Comparison of ENCODE assay signal across 1 cellular context in the genomic region with DNA sequence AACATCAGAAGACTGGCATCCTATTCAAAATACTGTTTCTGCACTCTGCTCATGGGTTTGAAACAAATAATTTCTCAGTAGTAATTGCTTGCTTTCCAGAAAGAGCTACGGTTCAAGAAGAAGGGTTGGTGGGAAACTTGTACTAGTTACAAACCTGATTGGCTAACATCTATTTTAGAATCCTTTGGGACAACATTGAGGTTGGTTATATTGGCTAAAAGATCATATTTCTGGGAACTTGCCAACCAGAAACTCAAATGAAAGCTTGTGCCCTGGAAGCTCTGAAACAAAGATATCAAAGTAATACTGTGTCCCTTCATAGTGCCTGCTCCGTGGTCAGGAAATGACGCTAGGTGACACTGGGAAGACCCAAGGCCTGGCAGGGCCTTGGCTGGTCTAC.
TF ChIP-seq lines count a peak whose summit lies in the region.

No MANE protein-coding gene starts in this region.

TF ChIP-seq in WTC11, 78 proteins besides CTCF, POLR2A, EP300 and RAD21 (continued from another document):
- TF ChIP-seq ARID4B (CRISPR knock-in tag; IDR thresholded peaks at IDR 0.05; ENCODE audit: borderline replicate concordance) (no peak), FOXK1 (CRISPR knock-in tag; IDR thresholded peaks at IDR 0.05) (no peak), FOXP4 (CRISPR knock-in tag; IDR thresholded peaks at IDR 0.05) (no peak), SOX15 (CRISPR knock-in tag; IDR thresholded peaks at IDR 0.05) (no peak), RELA (CRISPR knock-in tag; IDR thresholded peaks at IDR 0.05; ENCODE audit: borderline replicate concordance) (no peak), ATF1 (CRISPR knock-in tag; IDR thresholded peaks at IDR 0.05) (no peak)
TF ChIP-seq in WTC11: peak in this region for 0.
